Comparison of ENCODE assay signal across 8 cellular contexts in the genomic region with DNA sequence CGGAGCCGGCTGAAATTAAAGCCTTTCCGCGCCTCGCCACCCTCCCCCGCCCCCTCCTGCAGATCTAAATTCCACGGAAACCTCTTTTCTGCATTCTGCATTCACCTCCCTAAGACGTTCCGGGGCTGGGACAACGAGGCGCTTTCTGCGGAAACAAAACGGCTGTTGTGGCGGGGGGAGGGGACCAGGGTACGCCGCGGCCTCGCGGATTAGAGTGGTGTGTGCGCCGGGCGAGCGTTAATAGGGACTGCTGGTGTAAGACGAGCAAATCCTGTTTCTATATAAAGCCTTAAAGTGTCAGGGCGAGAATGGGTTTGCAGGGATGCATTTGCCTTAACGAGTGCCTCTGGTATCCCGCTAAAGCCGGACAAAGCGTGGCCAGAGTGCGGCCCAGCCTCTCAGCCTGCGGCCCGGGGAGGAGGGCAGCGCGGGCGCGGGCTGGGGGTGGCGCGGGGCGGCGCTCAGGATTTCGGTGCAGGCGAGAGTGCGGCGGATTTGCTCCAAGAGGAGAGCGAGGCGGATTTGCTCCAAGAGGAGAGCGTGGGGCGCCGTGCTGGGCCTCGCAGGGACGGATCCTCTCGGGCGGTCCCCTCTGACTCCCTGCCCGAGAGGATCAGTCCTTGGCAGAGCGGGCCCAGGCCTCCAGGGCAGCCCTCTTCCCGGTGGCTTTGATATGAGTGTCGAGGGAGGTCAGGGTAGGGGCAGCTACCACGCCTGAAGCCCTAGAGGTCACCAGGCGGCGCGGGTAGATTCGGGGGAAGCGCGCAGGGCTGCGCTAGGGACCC. TPM values are rescaled to one million over a fixed set of nuclear protein-coding genes. Genes with fewer than 3 reads are reported as not detected.
DNase-seq lines count a peak whose midpoint lies in the region; ATAC-seq, FAIRE-seq and TF ChIP-seq lines count a peak whose summit lies in the region.

No MANE protein-coding gene starts in this region.

- 1% methylated on average over 65 of the region's 65 CpGs for WGBS in ectodermal cell, 2 experiments
- 2% methylated on average over 49 to 57 of the region's 65 CpGs for WGBS in mesodermal cell (ENCODE audit: insufficient coverage in 2 of 2), 2 experiments
- 8 to 23% methylated on average over 19 to 52 of the region's 65 CpGs for WGBS in upper lobe of left lung, 2 donors

- FAIRE-seq in H54 (lab: Jason Lieb, UNC), result no peak

- H3K27ac ChIP-seq in OCI-LY7 (ENCODE audit: low read depth, low read length, poor library complexity, severe bottlenecking), result no peak overlapping the region
- peak overlapping the region; percentile 67 for H3K27ac ChIP-seq in ectodermal cell (ENCODE audit: insufficient read depth, low read depth, low read length, poor library complexity, severe bottlenecking)
- peak overlapping the region; percentile 87 for H3K27ac ChIP-seq in mesodermal cell (ENCODE audit: low read depth, low read length, severe bottlenecking)
- H3K27ac ChIP-seq in upper lobe of left lung, result peak overlapping the region; percentile 93 to 99 (median 96)

- intact Hi-C loops in OCI-LY7 (cut with micrococcal nuclease; ENCODE audit: unreplicated experiment), result no loop called here

- H3K9me3 ChIP-seq in OCI-LY7 (ENCODE audit: low read length) (no peaks in the 10 kb centered on the region), ectodermal cell (ENCODE audit: control insufficient read depth, low read length) (no peaks in the 10 kb centered on the region), mesodermal cell (ENCODE audit: control insufficient read depth, low read length) (no peaks in the 10 kb centered on the region), upper lobe of left lung (no peaks in the 10 kb centered on the region)

- H3K36me3 ChIP-seq in OCI-LY7 (ENCODE audit: insufficient read depth, low read length) (no peaks in the 10 kb centered on the region), ectodermal cell (ENCODE audit: control insufficient read depth, insufficient read depth, low read length) (no peaks in the 10 kb centered on the region), mesodermal cell (ENCODE audit: control insufficient read depth, insufficient read depth, low read length) (no peaks in the 10 kb centered on the region), upper lobe of left lung (no peaks in the 10 kb centered on the region)

- peak; percentile 19 for DNase-seq in GF-D8 (lab: John Stamatoyannopoulos, UW)
- DNase-seq in OCI-LY7 (ENCODE audit: low spot score), result no peak
- peak in 1 of 2 donors; percentile 89 for DNase-seq in upper lobe of left lung
- DNase-seq in H54 (ENCODE audit: insufficient read length, low spot score), result no peak

- H3K4me1 ChIP-seq in OCI-LY7 (ENCODE audit: insufficient read depth, low read length, poor library complexity, severe bottlenecking) (peaks cover 30% of the 10 kb centered on the region), ectodermal cell (ENCODE audit: control insufficient read depth, insufficient read depth, low read length) (peaks cover 40% of the 10 kb centered on the region), mesodermal cell (ENCODE audit: control insufficient read depth, insufficient read depth, low read length, poor library complexity, severe bottlenecking) (peaks cover 44% of the 10 kb centered on the region), upper lobe of left lung (peaks cover 56 to 83% (median 62%) of the 10 kb centered on the region in 4 donors)

- POLR2A ChIA-PET in OCI-LY7 (lab: Charles Lee), result no interaction called here

- H3K4me2 ChIP-seq in OCI-LY7 (ENCODE audit: low read length), result peak overlapping the region; percentile 46

- H2AFZ ChIP-seq in OCI-LY7 (ENCODE audit: low read length), result no peak overlapping the region

- no TSS peak for BruUV-seq in OCI-LY7 (replicated peaks; lab: Mats Ljungman, UMichigan)

- no peaks in the 10 kb centered on the region for H3K79me2 ChIP-seq in OCI-LY7 (ENCODE audit: insufficient read depth, low read depth, low read length)

- no peaks in the 10 kb centered on the region for H4K20me1 ChIP-seq in OCI-LY7 (ENCODE audit: insufficient read depth, low read length)

- no peaks in the 10 kb centered on the region for H3K9me2 ChIP-seq in OCI-LY7 (ENCODE audit: insufficient read depth, low read length)

- TF ChIP-seq POLR2A in upper lobe of left lung (IDR thresholded peaks at IDR 0.05) (peak in 2 of 4 donors; percentile 16 to 27), H54 (IDR thresholded peaks at IDR 0.05; ENCODE audit: low read depth, low read length) (no peak)

- CTCF ChIA-PET in OCI-LY7 (lab: Charles Lee; ENCODE audit: unreplicated experiment), result no interaction called here

- TF ChIP-seq EP300 in upper lobe of left lung (IDR thresholded peaks at IDR 0.05), result no peak

- H3K4me3 ChIP-seq in OCI-LY7 (ENCODE audit: low read depth, low read length, poor library complexity, severe bottlenecking) (peak overlapping the region; percentile 44), ectodermal cell (ENCODE audit: insufficient read depth, low read depth, low read length) (peak overlapping the region; percentile 86), mesodermal cell (ENCODE audit: extremely low read depth, insufficient read depth, low read length, poor library complexity, severe bottlenecking) (peak overlapping the region; percentile 47), upper lobe of left lung (peak overlapping the region; percentile 52 to 85 (median 74))

- ATAC-seq in upper lobe of left lung (ENCODE audit: low FRiP score in 2 of 2), result peak in 1 of 2 donors; percentile 21
- ATAC-seq in GM18511 (IDR thresholded peaks at IDR 0.05; ENCODE audit: unreplicated experiment), result no peak
- ATAC-seq in GM21723 (IDR thresholded peaks at IDR 0.05; ENCODE audit: unreplicated experiment), result no peak

- H3K27me3 ChIP-seq in ectodermal cell (ENCODE audit: control insufficient read depth, insufficient read depth, low read length, poor library complexity, severe bottlenecking) (peaks cover 56% of the 10 kb centered on the region), upper lobe of left lung (peaks cover 0 to 5% (median 0%) of the 10 kb centered on the region in 4 donors)

- TF ChIP-seq CTCF in OCI-LY7 (conservative IDR thresholded peaks at IDR 0.05; ENCODE audit: low read length) (no peak), upper lobe of left lung (IDR thresholded peaks at IDR 0.05) (no peak)

RNA-seq across cellular contexts. Expression of a gene that starts 5.1 kb away (rescaled TPM):
- total RNA-seq in OCI-LY7 (2014; rRNA removed; shearing (Covaris generic)), result 1.4 and 5.2 TPM in 2 replicates
- total RNA-seq in OCI-LY7 (2022) (5.5 and 5.7 TPM in 2 replicates), upper lobe of left lung (10 to 100 TPM in 5 of 6 donors, 1 to 10 TPM in 1; 8.2 to 81.7 (median 21.0) TPM)
- 26.9 TPM for polyA plus RNA-seq in ectodermal cell (2013, experiment 1 of 4)
- polyA plus RNA-seq in ectodermal cell (2013, experiment 2 of 4), result 37.1 TPM
- 32.4 TPM for polyA plus RNA-seq in ectodermal cell (2013, experiment 3 of 4)
- 38.6 TPM for polyA plus RNA-seq in ectodermal cell (2013, experiment 4 of 4)
- 29.9 TPM for polyA plus RNA-seq in mesodermal cell (2013, experiment 1 of 2)
- polyA plus RNA-seq in mesodermal cell (2013, experiment 2 of 2), result 21.6 TPM
